In the genomic region with DNA sequence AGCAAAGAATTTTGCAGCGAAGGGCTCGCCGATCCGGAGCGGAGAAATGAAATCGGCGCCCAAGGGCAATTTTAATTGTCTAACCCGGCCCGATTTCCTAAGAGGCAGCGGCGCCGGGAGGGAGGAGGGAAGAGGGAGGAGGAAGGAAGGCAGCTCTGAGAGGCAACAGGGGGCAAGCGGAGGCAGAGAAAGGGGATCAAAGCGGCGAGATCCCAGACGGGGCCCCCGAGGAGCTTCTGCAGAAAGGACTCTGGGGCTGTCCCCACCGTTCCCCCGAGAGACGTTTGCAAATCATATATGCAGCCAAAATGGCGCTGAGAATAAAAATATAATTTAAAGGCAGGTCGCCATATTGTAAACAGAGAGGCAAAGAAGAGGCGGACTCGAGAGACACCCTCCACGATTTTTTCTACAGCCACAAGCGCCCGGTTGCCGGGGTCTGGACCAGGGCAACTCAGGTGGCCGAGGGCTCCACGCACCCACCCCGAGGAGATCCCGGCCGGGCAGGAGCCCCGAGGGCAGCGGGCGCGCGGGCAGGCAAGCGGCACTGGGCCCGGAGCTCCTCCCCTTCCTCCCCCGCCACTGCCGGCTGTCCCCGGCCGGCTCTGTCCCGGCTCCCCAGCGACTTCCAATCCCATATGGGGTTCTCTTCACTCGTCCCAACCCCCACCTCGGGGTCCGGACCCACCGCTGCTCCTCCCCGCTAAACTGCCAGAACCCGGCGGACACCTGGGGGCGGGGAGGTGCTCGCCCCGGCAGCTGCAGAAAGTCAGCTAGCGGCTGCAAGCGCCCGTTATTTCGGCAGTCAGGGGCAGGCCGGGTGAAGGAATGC, we compare ENCODE assay signal across 8 cellular contexts. TPM values are rescaled to one million over a fixed set of nuclear protein-coding genes. Genes with fewer than 3 reads are reported as not detected.
DNase-seq lines count a peak whose midpoint lies in the region; ATAC-seq and TF ChIP-seq lines count a peak whose summit lies in the region.

No MANE protein-coding gene starts in this region.

- peaks cover 51% of the 10 kb centered on the region for H3K36me3 Mint-ChIP-seq in CD4-positive, alpha-beta T cell (ENCODE audit: low read depth)
- H3K36me3 Mint-ChIP-seq in IgD-negative memory B cell: no peaks in the 10 kb centered on the region

- peaks cover 40% of the 10 kb centered on the region for H3K4me1 Mint-ChIP-seq in CD4-positive, alpha-beta T cell (ENCODE audit: low read depth)
- peaks cover 34 to 39% (median 34%) of the 10 kb centered on the region in 3 donors for H3K4me1 Mint-ChIP-seq in IgD-negative memory B cell

- peak overlapping the region; percentile 97 for H3K27ac Mint-ChIP-seq in CD4-positive, alpha-beta T cell
- peak overlapping the region; percentile 94 to 97 (median 96) for H3K27ac Mint-ChIP-seq in IgD-negative memory B cell

- H3K27me3 Mint-ChIP-seq in CD4-positive, alpha-beta T cell: no peaks in the 10 kb centered on the region
- no peaks in the 10 kb centered on the region for H3K27me3 Mint-ChIP-seq in IgD-negative memory B cell

- CTCF ChIA-PET in CD4-positive, alpha-beta T cell (lab: Charles Lee): interaction anchor here (0.7 to 5.7 kb wide), 13 partner anchors 10 to 222 kb away, joined by 3 to 56 read pairs (median 4); a partner anchor contains a TSS

- no peaks in the 10 kb centered on the region for H3K27me3 ChIP-seq in CD4-positive, alpha-beta T cell (ENCODE audit: control insufficient read depth, insufficient read depth, low read length)

- POLR2A ChIA-PET in CD4-positive, alpha-beta T cell (lab: Charles Lee): interaction anchor here (0.5 to 10.3 kb wide), 28 partner anchors 10 to 1848 kb away, joined by 3 to 150 read pairs (median 5); a partner anchor contains a TSS

- H3K9me3 Mint-ChIP-seq in CD4-positive, alpha-beta T cell: no peaks in the 10 kb centered on the region
- no peaks in the 10 kb centered on the region for H3K9me3 Mint-ChIP-seq in IgD-negative memory B cell

- TF ChIP-seq CTCF in CD4-positive, alpha-beta T cell (IDR thresholded peaks at IDR 0.05): no peak

- ATAC-seq in CD4-positive, alpha-beta T cell (ENCODE audit: poor library complexity): no peak

- intact Hi-C loops in CD4-positive, alpha-beta T cell (cut with DNase I, micrococcal nuclease): loop anchor here (1.0 to 10.0 kb wide), 12 partner anchors 23 to 635 kb away; a partner anchor contains a TSS

- peak overlapping the region; percentile 96 for H3K4me3 Mint-ChIP-seq in CD4-positive, alpha-beta T cell
- H3K4me3 Mint-ChIP-seq in IgD-negative memory B cell: peak overlapping the region; percentile 92 to 97 (median 96)

- H3K27ac ChIP-seq in CD4-positive, alpha-beta T cell (ENCODE audit: low read depth, low read length): peak overlapping the region; percentile 90

- DNase-seq in CD4-positive, alpha-beta T cell: peak; percentile 19 to 65 (median 38)
- DNase-seq in T follicular helper cell (ENCODE audit: low read depth): peak; percentile 36
- DNase-seq in anterior cingulate cortex (lab: John Stamatoyannopoulos, UW): peak in 51 of 58 donors; percentile 20 to 79 (median 53)
- peak; percentile 50 for DNase-seq in hepatic stellate cell (ENCODE audit: low spot score)
- DNase-seq in renal cortical epithelial cell (ENCODE audit: low read depth): peak; percentile 46
- DNase-seq in NCI-H1930 (lab: John Stamatoyannopoulos, UW): no peak
- DNase-seq in COLO829 (ENCODE audit: low spot score): no peak

- no peaks in the 10 kb centered on the region for H3K9me3 ChIP-seq in CD4-positive, alpha-beta T cell (ENCODE audit: control insufficient read depth, low read length)

RNA-seq across cellular contexts. Expression of a gene that starts 1.9 kb away (rescaled TPM):
- total RNA-seq in CD4-positive, alpha-beta T cell: 100 to 1,000 TPM; 232 to 247 TPM
- polyA plus RNA-seq in IgD-negative memory B cell: 11.6 TPM
- 12.9 and 47.0 TPM in 2 replicates for total RNA-seq in renal cortical epithelial cell

RNA-seq across cellular contexts. Expression of a gene that starts 46.5 kb away (rescaled TPM):
- 10 to 100 TPM; 33.5 to 34.3 TPM for total RNA-seq in CD4-positive, alpha-beta T cell
- 17.1 TPM for polyA plus RNA-seq in IgD-negative memory B cell
- 8.0 and 16.5 TPM in 2 replicates for total RNA-seq in renal cortical epithelial cell

RNA-seq across cellular contexts. Expression of a gene that starts 51.9 kb away (rescaled TPM):
- total RNA-seq in CD4-positive, alpha-beta T cell: 10 to 100 TPM; 79.7 to 85.1 TPM
- 400 TPM for polyA plus RNA-seq in IgD-negative memory B cell
- 62.7 and 158 TPM in 2 replicates for total RNA-seq in renal cortical epithelial cell

RNA-seq across cellular contexts. Expression of a gene that starts 56.4 kb away (rescaled TPM):
- total RNA-seq in CD4-positive, alpha-beta T cell: under 1 TPM in 1 of 2 experiments, not detected in 1; 0.31 TPM
- polyA plus RNA-seq in IgD-negative memory B cell: 1.3 TPM
- not detected in 2 replicates for total RNA-seq in renal cortical epithelial cell

Comparison
In these comparisons a context has a peak if more than half of its experiments do, and no peak if none do; other contexts are left out.
1. DNase-seq: peak in CD4-positive, alpha-beta T cell (10 of 10), T follicular helper cell (single experiment), anterior cingulate cortex (51 of 58), hepatic stellate cell (single experiment) and renal cortical epithelial cell (single experiment); none in NCI-H1930 (0 of 2) and COLO829 (single experiment).